Comparison of ENCODE assay signal across 24 cellular contexts in the genomic region with DNA sequence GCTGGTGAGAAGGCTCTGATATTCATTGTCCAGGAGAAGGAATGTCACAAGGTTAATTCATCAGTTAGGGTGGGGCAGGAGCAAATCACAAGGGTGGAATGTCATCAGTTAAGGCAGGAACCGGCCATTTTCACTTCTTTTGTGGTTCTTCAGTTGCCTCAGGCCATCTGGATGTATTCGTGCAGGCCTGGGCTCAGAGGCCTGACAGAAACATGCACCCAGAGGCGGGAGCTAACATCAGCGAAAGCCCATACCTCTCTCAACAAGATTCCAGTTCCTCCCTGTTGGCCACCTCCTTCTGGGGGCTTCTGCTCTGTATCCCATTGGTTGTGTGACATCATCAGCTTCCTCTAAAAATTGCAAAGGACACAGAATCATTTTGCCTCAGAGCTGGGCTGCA.
DNase-seq lines count a peak whose midpoint lies in the region; TF ChIP-seq lines count a peak whose summit lies in the region.
"Had no signal": no experiment of that assay in that cellular context is flagged by ENCODE, and none has a peak within 500 bp of the region (broad histone marks: within the 10 kb centered on the region; RNA-seq: fewer than 3 reads in every experiment).

No MANE protein-coding gene starts in this region.

- POLR2A ChIA-PET in HEK293T (lab: Yijun Ruan, JAX), result no interaction called here

- TF ChIP-seq CTCF in dorsolateral prefrontal cortex (IDR thresholded peaks at IDR 0.05 in 54 of 56, conservative IDR thresholded peaks at IDR 0.05 in 2 of 56; ENCODE audit: low read depth in 1 of 56, partially characterized antibody in 56 of 56) (no peak), neural crest cell (conservative IDR thresholded peaks at IDR 0.05) (no peak), WERI-Rb-1 (IDR thresholded peaks at IDR 0.05; ENCODE audit: low read depth, low read length) (no peak), HFFc6 (IDR thresholded peaks at IDR 0.05) (no peak)

- H3K27ac ChIP-seq in HUES6 (ENCODE audit: low read depth, low read length) (peak overlapping the region; percentile 42; the same call in 1 of the 2 replicates), dorsolateral prefrontal cortex (peak overlapping the region in 36 of 59 donors; percentile 14 to 82 (median 52)), WERI-Rb-1 (no peak overlapping the region)
- H3K27ac ChIP-seq: BLaER1, KMS-11, PC-9, RWPE1, SK-N-MC had no signal

- H3K4me3 Mint-ChIP-seq in neural crest cell, result no peak overlapping the region
- H3K4me3 Mint-ChIP-seq in HFFc6, result no peak overlapping the region
- H3K4me3 Mint-ChIP-seq: CD4-positive, CD25-positive, alpha-beta regulatory T cell had no signal

- H3K9me3 Mint-ChIP-seq in neural crest cell (peaks cover 14% of the 10 kb centered on the region), HFFc6 (peaks cover 9% of the 10 kb centered on the region)

- H3K36me3 Mint-ChIP-seq in neural crest cell (ENCODE audit: low read depth) (peaks cover 7% of the 10 kb centered on the region), HFFc6 (ENCODE audit: low read depth) (peaks cover 7% of the 10 kb centered on the region; the same call in 1 of the 2 replicates)

- H3K4me3 ChIP-seq in HUES6 (ENCODE audit: low read depth, low read length) (no peak overlapping the region), dorsolateral prefrontal cortex (no peak overlapping the region), WERI-Rb-1 (ENCODE audit: low read depth, low read length) (no peak overlapping the region)
- H3K4me3 ChIP-seq: BLaER1, HAP-1, PC-9, SK-N-MC had no signal

- CTCF ChIA-PET in HEK293T (lab: Yijun Ruan, JAX), result no interaction called here

- no peaks in the 10 kb centered on the region for H3K27me3 ChIP-seq in HUES6 (ENCODE audit: control insufficient read depth, insufficient read depth, low read length)
- H3K27me3 ChIP-seq in dorsolateral prefrontal cortex, result no peaks in the 10 kb centered on the region
- no peaks in the 10 kb centered on the region for H3K27me3 ChIP-seq in WERI-Rb-1 (ENCODE audit: insufficient read depth, low read depth, severe bottlenecking)
- H3K27me3 ChIP-seq: BLaER1 had no signal

- peaks cover 14% of the 10 kb centered on the region for H3K4me1 Mint-ChIP-seq in neural crest cell
- no peaks in the 10 kb centered on the region for H3K4me1 Mint-ChIP-seq in HFFc6 (ENCODE audit: low read depth)
- H3K4me1 Mint-ChIP-seq: CD4-positive, CD25-positive, alpha-beta regulatory T cell had no signal

- H3K27ac Mint-ChIP-seq in neural crest cell (ENCODE audit: unreplicated experiment), result peak overlapping the region; percentile 83
- no peak overlapping the region for H3K27ac Mint-ChIP-seq in HFFc6
- H3K27ac Mint-ChIP-seq: CD4-positive, CD25-positive, alpha-beta regulatory T cell had no signal

- no peaks in the 10 kb centered on the region; the same call in 1 of the 2 replicates for H3K36me3 ChIP-seq in HUES6 (ENCODE audit: control insufficient read depth, insufficient read depth, low read length)
- no peaks in the 10 kb centered on the region for H3K36me3 ChIP-seq in WERI-Rb-1
- H3K36me3 ChIP-seq: BLaER1, HAP-1 had no signal

- H3K4me1 ChIP-seq in HUES6 (ENCODE audit: control insufficient read depth, insufficient read depth, low read length), result peaks cover 29% of the 10 kb centered on the region

- intact Hi-C loops in dorsolateral prefrontal cortex (cut with DNase I), result no loop called here

- H3K27me3 Mint-ChIP-seq in neural crest cell (ENCODE audit: low read depth) (no peaks in the 10 kb centered on the region), HFFc6 (ENCODE audit: insufficient read depth) (peaks cover 17% of the 10 kb centered on the region)

- H3K9me3 ChIP-seq in HUES6 (ENCODE audit: control insufficient read depth, insufficient read depth, low read depth, low read length) (peaks cover 9% of the 10 kb centered on the region), WERI-Rb-1 (ENCODE audit: severe bottlenecking) (peaks cover 4% of the 10 kb centered on the region)
- H3K9me3 ChIP-seq: HAP-1 had no signal

- H3K9ac ChIP-seq in HUES6 (ENCODE audit: low read length), result peak overlapping the region; percentile 41
- H3K9ac ChIP-seq: BLaER1, KMS-11 had no signal

- DNase-seq in Ammon's horn (ENCODE audit: low spot score) (peak; percentile 50), dorsolateral prefrontal cortex (peak in 1 of 10 donors; percentile 19), neural crest cell (ENCODE audit: low read depth, low spot score) (no peak), WERI-Rb-1 (no peak), HEK293T (ENCODE audit: extremely low spot score) (no peak), HFFc6 (no peak), RPMI8226 (no peak)
- DNase-seq: CD4-positive, CD25-positive, alpha-beta regulatory T cell; DMS53; IMR-90; NCI-H1048; NCI-H1417; NCI-H1694; NCI-H2029 treated with DMSO at 0.1 percent for 48 hours; NCI-H446 treated with DMSO at 0.1 percent for 48 hours; NCI-H526 treated with DMSO at 0.1 percent for 48 hours; PC-9; SHP77 treated with DMSO at 0.1 percent for 48 hours had no signal

TF ChIP-seq in HEK293T, 16 proteins besides CTCF, POLR2A, EP300 and RAD21:
- TF ChIP-seq SP1 (IDR thresholded peaks at IDR 0.05), result no peak
- TF ChIP-seq LEF1 (IDR thresholded peaks at IDR 0.05; ENCODE audit: borderline replicate concordance), result no peak
- TF ChIP-seq, protein P1, sequence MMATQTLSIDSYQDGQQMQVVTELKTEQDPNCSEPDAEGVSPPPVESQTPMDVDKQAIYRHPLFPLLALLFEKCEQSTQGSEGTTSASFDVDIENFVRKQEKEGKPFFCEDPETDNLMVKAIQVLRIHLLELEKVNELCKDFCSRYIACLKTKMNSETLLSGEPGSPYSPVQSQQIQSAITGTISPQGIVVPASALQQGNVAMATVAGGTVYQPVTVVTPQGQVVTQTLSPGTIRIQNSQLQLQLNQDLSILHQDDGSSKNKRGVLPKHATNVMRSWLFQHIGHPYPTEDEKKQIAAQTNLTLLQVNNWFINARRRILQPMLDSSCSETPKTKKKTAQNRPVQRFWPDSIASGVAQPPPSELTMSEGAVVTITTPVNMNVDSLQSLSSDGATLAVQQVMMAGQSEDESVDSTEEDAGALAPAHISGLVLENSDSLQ (IDR thresholded peaks at IDR 0.05), result no peak
- TF ChIP-seq L3MBTL2 (conservative IDR thresholded peaks at IDR 0.05), result no peak
- no peak for TF ChIP-seq FOXK2 (IDR thresholded peaks at IDR 0.05)
- TF ChIP-seq TARDBP (IDR thresholded peaks at IDR 0.05), result no peak
- no peak for TF ChIP-seq FOXA1 (IDR thresholded peaks at IDR 0.05)
- no peak for TF ChIP-seq CTBP1 (IDR thresholded peaks at IDR 0.05; ENCODE audit: borderline replicate concordance)
- TF ChIP-seq FOXM1 (IDR thresholded peaks at IDR 0.05; ENCODE audit: borderline replicate concordance), result no peak
- TF ChIP-seq HDGF (IDR thresholded peaks at IDR 0.05; ENCODE audit: borderline replicate concordance), result no peak
- no peak for TF ChIP-seq ARNT (IDR thresholded peaks at IDR 0.05)
- TF ChIP-seq NFRKB (IDR thresholded peaks at IDR 0.05), result no peak
- no peak for TF ChIP-seq BHLHE40 (IDR thresholded peaks at IDR 0.05; ENCODE audit: borderline replicate concordance)
- TF ChIP-seq ELF4 (IDR thresholded peaks at IDR 0.05), result no peak
- no peak for TF ChIP-seq ZNF384 (IDR thresholded peaks at IDR 0.05)
- no peak for TF ChIP-seq SUZ12 (IDR thresholded peaks at IDR 0.05)
